27 cellular contexts compared by ENCODE assay signal in the genomic region with DNA sequence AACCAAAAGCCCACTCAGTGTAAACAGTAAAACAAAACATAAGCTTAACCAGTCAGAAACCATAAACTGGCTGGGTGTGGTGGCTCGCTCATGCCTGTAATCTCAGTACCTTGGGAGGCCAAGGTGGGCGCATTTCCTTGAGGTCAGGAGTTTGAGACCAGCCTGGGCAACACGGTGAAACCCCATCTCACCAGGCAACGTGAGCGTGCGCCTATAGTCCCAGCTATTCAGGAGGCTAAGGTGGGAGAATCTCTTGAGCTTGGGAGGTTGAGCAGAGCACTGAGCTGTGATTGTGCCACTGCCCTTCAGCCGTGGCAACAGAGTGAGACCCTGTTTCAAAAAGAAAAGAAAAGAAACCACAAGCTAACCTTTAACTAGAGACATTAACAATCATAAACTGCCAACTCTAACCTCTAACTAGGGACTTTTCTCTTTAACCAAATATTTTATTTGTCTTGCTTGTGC. TPM values are rescaled to one million over a fixed set of nuclear protein-coding genes. Genes with fewer than 3 reads are reported as not detected.
A peak's percentile ranks its signal among the peaks of the same experiment; 100 is the strongest.
DNase-seq lines count a peak whose midpoint lies in the region; ATAC-seq and TF ChIP-seq lines count a peak whose summit lies in the region.
"Had no signal": no experiment of that assay in that cellular context is flagged by ENCODE, and none has a peak within 500 bp of the region (broad histone marks: within the 10 kb centered on the region; RNA-seq: fewer than 3 reads in every experiment).

No MANE protein-coding gene starts in this region.

- ATAC-seq in GM18873 (IDR thresholded peaks at IDR 0.05; ENCODE audit: low FRiP score, unreplicated experiment) = peak; percentile 51
- ATAC-seq in GM21423 (IDR thresholded peaks at IDR 0.05; ENCODE audit: unreplicated experiment) = peak; percentile 64
- ATAC-seq in HG03108 (IDR thresholded peaks at IDR 0.05; ENCODE audit: unreplicated experiment) = peak; percentile 44
- ATAC-seq in WTC11 = no peak
- no peak for ATAC-seq in HG02763 (IDR thresholded peaks at IDR 0.05; ENCODE audit: unreplicated experiment)
- ATAC-seq: activated CD4-positive, CD25-positive, alpha-beta regulatory T cell treated with anti-CD3 and anti-CD28 coated beads, Interleukin-2, amount 50 U/mL, for 24 hours; activated CD8-positive, alpha-beta T cell treated with anti-CD3 and anti-CD28 coated beads for 36 hours; activated T-cell treated with anti-CD3 and anti-CD28 coated beads, Interleukin-2, amount 50 U/mL, for 4 hours; heart right ventricle; stimulated activated naive B cell treated with anti-CD40 and anti-IgM and Interleukin-4, amounts not matched to agents 10 μg/mL and 1 μg/mL and 100 μg/mL, for 72 hours had no signal

- H2AFZ ChIP-seq in PC-9 = no peak overlapping the region
- H2AFZ ChIP-seq: neural progenitor cell had no signal

- no peak overlapping the region for H3K4me2 ChIP-seq in PC-9
- H3K4me2 ChIP-seq: neural progenitor cell had no signal

- H4K20me1 ChIP-seq in PC-9 (ENCODE audit: insufficient read depth) = no peaks in the 10 kb centered on the region

- no peaks in the 10 kb centered on the region for H3K4me1 ChIP-seq in PC-9 (replicated peaks; ENCODE audit: insufficient read depth)
- H3K4me1 ChIP-seq: neural progenitor cell, prostate gland had no signal

- H3K36me3 Mint-ChIP-seq in WTC11 = no peaks in the 10 kb centered on the region
- no peaks in the 10 kb centered on the region for H3K36me3 Mint-ChIP-seq in CD14-positive monocyte
- H3K36me3 Mint-ChIP-seq: immature natural killer cell, neural progenitor cell had no signal

- H3K27me3 Mint-ChIP-seq in WTC11 (ENCODE audit: low read depth) (no peaks in the 10 kb centered on the region), CD14-positive monocyte (ENCODE audit: low read depth in 3 of 3) (peaks cover 1 to 4% (median 3%) of the 10 kb centered on the region in 3 donors)
- H3K27me3 Mint-ChIP-seq: CD4-positive, alpha-beta T cell had no signal

- no peak overlapping the region for H3K27ac ChIP-seq in PC-9
- H3K27ac ChIP-seq: heart right ventricle, neural progenitor cell, prostate gland, thoracic aorta had no signal

- no peaks in the 10 kb centered on the region; the same call in 1 of the 2 replicates for H3K27me3 ChIP-seq in PC-9 (ENCODE audit: insufficient read depth, low read depth)
- H3K27me3 ChIP-seq: heart right ventricle, neural progenitor cell had no signal

- no peaks in the 10 kb centered on the region for H3K79me2 ChIP-seq in PC-9 (ENCODE audit: low read depth)

- no peaks in the 10 kb centered on the region for H3K9me2 ChIP-seq in PC-9 (ENCODE audit: insufficient read depth)

- no TSS peak for BruUV-seq in PC-9 (replicated peaks; lab: Mats Ljungman, UMichigan)

- TF ChIP-seq CTCF in epithelial cell of proximal tubule (conservative IDR thresholded peaks at IDR 0.05; ENCODE audit: low read depth, low read length) (no peak), WTC11 (IDR thresholded peaks at IDR 0.05) (no peak), CD14-positive monocyte (IDR thresholded peaks at IDR 0.05) (no peak), PC-9 (conservative IDR thresholded peaks at IDR 0.05) (no peak)

- H3K9me3 ChIP-seq in PC-9 (ENCODE audit: insufficient read depth, low read depth) = no peaks in the 10 kb centered on the region
- H3K9me3 ChIP-seq: heart right ventricle, prostate gland, thoracic aorta had no signal

- H3K36me3 ChIP-seq in PC-9 (ENCODE audit: low read depth) = no peaks in the 10 kb centered on the region
- H3K36me3 ChIP-seq: heart right ventricle, neural progenitor cell, prostate gland, thoracic aorta had no signal

- H3K27ac Mint-ChIP-seq in WTC11 = no peak overlapping the region
- no peak overlapping the region for H3K27ac Mint-ChIP-seq in CD14-positive monocyte
- H3K27ac Mint-ChIP-seq: activated CD8-positive, alpha-beta T cell treated with anti-CD3 and anti-CD28 coated beads for 36 hours; CD4-positive, alpha-beta T cell; immature natural killer cell; neural progenitor cell; stimulated activated naive B cell treated with anti-CD40 and anti-IgM and Interleukin-4, amounts not matched to agents 10 μg/mL and 1 μg/mL and 100 μg/mL, for 72 hours had no signal

- DNase-seq in epithelial cell of proximal tubule (ENCODE audit: low read depth) (peak; percentile 71), WTC11 (ENCODE audit: low spot score) (no peak), CD14-positive monocyte (ENCODE audit: low spot score) (no peak), PC-9 (no peak)
- DNase-seq: activated CD8-positive, alpha-beta T cell treated with anti-CD3 and anti-CD28 coated beads for 36 hours; activated naive CD4-positive, alpha-beta T cell treated with anti-CD3 and anti-CD28 coated beads, Interleukin-2, amount 50 U/mL, for 16 hours; activated T-cell treated with anti-CD3 and anti-CD28 coated beads, Interleukin-2, amount 50 U/mL, for 4 hours; aorta; caudate nucleus; CD4-positive, alpha-beta T cell; dermis blood vessel endothelial cell; DMS153; GDM1; HCEC 1CT; heart right ventricle; immature natural killer cell; NCI-H526; stimulated activated CD4-positive, alpha-beta T cell treated with anti-CD3 and anti-CD28 coated beads, Interleukin-2, amount 100 ng/mL, for 24 hours; stimulated activated naive B cell treated with anti-CD40 and anti-IgM and Interleukin-4, amounts not matched to agents 10 μg/mL and 1 μg/mL and 100 μg/mL, for 72 hours had no signal

- H3K4me1 Mint-ChIP-seq in WTC11 (no peaks in the 10 kb centered on the region), CD14-positive monocyte (peaks cover 3% of the 10 kb centered on the region)
- H3K4me1 Mint-ChIP-seq: immature natural killer cell; stimulated activated naive B cell treated with anti-CD40 and anti-IgM and Interleukin-4, amounts not matched to agents 10 μg/mL and 1 μg/mL and 100 μg/mL, for 72 hours had no signal

- no peaks in the 10 kb centered on the region for H3F3A ChIP-seq in PC-9 (ENCODE audit: insufficient read depth, low read depth)

- H3K4me3 ChIP-seq in epithelial cell of proximal tubule (ENCODE audit: low read depth, low read length) (no peak overlapping the region), PC-9 (no peak overlapping the region)
- H3K4me3 ChIP-seq: heart right ventricle, neural progenitor cell, prostate gland, thoracic aorta had no signal

- H3K9me3 Mint-ChIP-seq in WTC11 (no peaks in the 10 kb centered on the region), CD14-positive monocyte (peaks cover 0 to 2% (median 0%) of the 10 kb centered on the region in 7 donors)
- H3K9me3 Mint-ChIP-seq: activated CD8-positive, alpha-beta T cell treated with anti-CD3 and anti-CD28 coated beads for 36 hours; activated T-cell treated with anti-CD3 and anti-CD28 coated beads, Interleukin-2, amount 50 U/mL, for 4 hours; CD4-positive, alpha-beta T cell; immature natural killer cell; neural progenitor cell had no signal

- CTCF ChIA-PET in WTC11 (lab: Charles Lee) = interaction anchor here (0.6 kb wide), 1 partner anchor 11 kb away, joined by 5 read pairs; no protein-coding TSS in a partner anchor
- CTCF ChIA-PET in PC-9 (lab: Charles Lee) = no interaction called here

- intact Hi-C loops in CD14-positive monocyte (cut with micrococcal nuclease) = no loop called here
- intact Hi-C loops in PC-9 (cut with micrococcal nuclease; ENCODE audit: unreplicated experiment) = no loop called here

- H3K4me3 Mint-ChIP-seq in WTC11 (no peak overlapping the region), CD14-positive monocyte (no peak overlapping the region)
- H3K4me3 Mint-ChIP-seq: activated CD8-positive, alpha-beta T cell treated with anti-CD3 and anti-CD28 coated beads for 36 hours; activated T-cell treated with anti-CD3 and anti-CD28 coated beads, Interleukin-2, amount 50 U/mL, for 4 hours; CD4-positive, alpha-beta T cell; immature natural killer cell; neural progenitor cell; stimulated activated naive B cell treated with anti-CD40 and anti-IgM and Interleukin-4, amounts not matched to agents 10 μg/mL and 1 μg/mL and 100 μg/mL, for 72 hours had no signal

- POLR2A ChIA-PET in WTC11 (lab: Charles Lee) = interaction anchor here (0.7 kb wide), 1 partner anchor 13 kb away, joined by 3 read pairs; a partner anchor contains a TSS
- POLR2A ChIA-PET in PC-9 (lab: Charles Lee; ENCODE audit: unreplicated experiment) = no interaction called here

TF ChIP-seq in WTC11, 78 proteins besides CTCF, POLR2A, EP300 and RAD21:
- TF ChIP-seq GRHL2 (CRISPR knock-in tag; IDR thresholded peaks at IDR 0.05; ENCODE audit: insufficient replicate concordance, severe bottlenecking) = no peak
- TF ChIP-seq IRF2 (CRISPR knock-in tag; IDR thresholded peaks at IDR 0.05; ENCODE audit: borderline replicate concordance, low read depth) = no peak
- TF ChIP-seq NR3C1 (CRISPR knock-in tag; conservative IDR thresholded peaks at IDR 0.05; ENCODE audit: low read depth) = no peak
- TF ChIP-seq MXD4 (CRISPR knock-in tag; IDR thresholded peaks at IDR 0.05; ENCODE audit: borderline replicate concordance) = no peak

RNA-seq across cellular contexts. Expression of a gene that starts 13.1 kb away (rescaled TPM):
- total RNA-seq in epithelial cell of proximal tubule (46.7 and 53.0 TPM in 2 replicates), WTC11 (2021) (199 to 236 TPM (median 203 TPM) in 3 replicates), PC-9 (2021) (99.2 and 136 TPM in 2 replicates)
- polyA plus RNA-seq in CD14-positive monocyte = 10 to 100 TPM; 13.8 to 15.6 TPM

Comparison
In these comparisons a context has a peak if more than half of its experiments do, and no peak if none do; other contexts are left out.
1. ATAC-seq: peak in GM18873 (single experiment), GM21423 (single experiment) and HG03108 (single experiment); none in WTC11 (single experiment) and HG02763 (single experiment).